ENCODE assay signal across 1 cellular context in genomic region chr2:60479226-60480088, GRCh38.
TF ChIP-seq lines count a peak whose summit lies in the region.

No MANE protein-coding gene starts in this region.

TF ChIP-seq in WTC11, 78 proteins besides CTCF, POLR2A, EP300 and RAD21 (continued from another document):
- TF ChIP-seq ZNF281 (CRISPR knock-in tag; IDR thresholded peaks at IDR 0.05) = no peak
- TF ChIP-seq, protein P1, sequence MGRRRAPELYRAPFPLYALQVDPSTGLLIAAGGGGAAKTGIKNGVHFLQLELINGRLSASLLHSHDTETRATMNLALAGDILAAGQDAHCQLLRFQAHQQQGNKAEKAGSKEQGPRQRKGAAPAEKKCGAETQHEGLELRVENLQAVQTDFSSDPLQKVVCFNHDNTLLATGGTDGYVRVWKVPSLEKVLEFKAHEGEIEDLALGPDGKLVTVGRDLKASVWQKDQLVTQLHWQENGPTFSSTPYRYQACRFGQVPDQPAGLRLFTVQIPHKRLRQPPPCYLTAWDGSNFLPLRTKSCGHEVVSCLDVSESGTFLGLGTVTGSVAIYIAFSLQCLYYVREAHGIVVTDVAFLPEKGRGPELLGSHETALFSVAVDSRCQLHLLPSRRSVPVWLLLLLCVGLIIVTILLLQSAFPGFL (CRISPR knock-in tag; IDR thresholded peaks at IDR 0.05; ENCODE audit: borderline replicate concordance) = no peak
